20 cellular contexts compared by ENCODE assay signal in the genomic region with DNA sequence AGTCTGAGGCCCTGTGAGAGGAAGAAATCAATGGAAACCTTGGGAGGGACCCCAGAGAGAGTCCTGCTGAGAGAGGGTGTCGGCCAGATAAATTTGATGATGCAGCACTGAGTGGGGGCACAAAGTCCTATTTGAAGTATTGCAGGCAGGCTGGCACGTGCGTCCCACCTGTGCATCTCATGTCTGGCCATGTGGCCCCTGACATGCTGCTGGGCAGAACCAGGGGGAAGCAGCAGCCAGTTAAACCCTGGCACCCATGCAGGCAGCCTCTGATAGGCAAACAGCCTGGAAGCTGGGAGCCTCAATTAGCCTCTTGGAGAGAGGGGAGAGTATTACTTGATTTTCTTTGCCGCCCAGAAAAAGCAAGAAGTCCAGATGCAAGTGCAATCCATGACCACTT.
DNase-seq lines count a peak whose midpoint lies in the region; ATAC-seq and TF ChIP-seq lines count a peak whose summit lies in the region.
"Had no signal": no experiment of that assay in that cellular context is flagged by ENCODE, and none has a peak within 500 bp of the region (broad histone marks: within the 10 kb centered on the region; RNA-seq: fewer than 3 reads in every experiment).

No MANE protein-coding gene starts in this region.

- H3K36me3 Mint-ChIP-seq in activated naive CD8-positive, alpha-beta T cell treated with anti-CD3 and anti-CD28 coated beads, Interleukin-2, amount 50 U/mL, for 24 hours (ENCODE audit: low read depth), result no peaks in the 10 kb centered on the region
- H3K36me3 Mint-ChIP-seq: CD4-positive, CD25-positive, alpha-beta regulatory T cell had no signal

- H3K4me3 ChIP-seq in right atrium auricular region, result no peak overlapping the region
- no peak overlapping the region for H3K4me3 ChIP-seq in liver (ENCODE audit: low read depth in 1 of 3, low read length in 3 of 3)
- no peak overlapping the region for H3K4me3 ChIP-seq in stomach smooth muscle (ENCODE audit: low read length in 2 of 2)
- H3K4me3 ChIP-seq: A549, SJSA1 had no signal

- intact Hi-C loops in Right ventricle myocardium superior (cut with DNase I), result loop anchor here (5.0 kb wide), 1 partner anchor 68 kb away; no protein-coding TSS in a partner anchor

- H3K36me3 ChIP-seq in right atrium auricular region, result no peaks in the 10 kb centered on the region
- H3K36me3 ChIP-seq in liver (ENCODE audit: control insufficient read depth in 4 of 4, insufficient read depth in 3 of 4, low read depth in 1 of 4, low read length in 3 of 4), result no peaks in the 10 kb centered on the region
- no peaks in the 10 kb centered on the region for H3K36me3 ChIP-seq in stomach smooth muscle (ENCODE audit: control insufficient read depth in 2 of 2, insufficient read depth in 2 of 2, low read length in 2 of 2)
- H3K36me3 ChIP-seq: SJSA1 had no signal

- no peak for TF ChIP-seq CTCF in right atrium auricular region (IDR thresholded peaks at IDR 0.05)
- no peak for TF ChIP-seq CTCF in liver (IDR thresholded peaks at IDR 0.05; ENCODE audit: low read depth, low read length, missing input control)

- H3K9me3 Mint-ChIP-seq in activated naive CD8-positive, alpha-beta T cell treated with anti-CD3 and anti-CD28 coated beads, Interleukin-2, amount 50 U/mL, for 24 hours, result no peaks in the 10 kb centered on the region

- H3K9ac ChIP-seq in liver (ENCODE audit: low read depth in 1 of 2, low read length in 2 of 2) (no peak overlapping the region), stomach smooth muscle (ENCODE audit: low read length in 2 of 2) (no peak overlapping the region)

- WGBS in liver, result 61% methylated on average over 4 of the region's 4 CpGs

- no peaks in the 10 kb centered on the region for H3K27me3 ChIP-seq in right atrium auricular region
- H3K27me3 ChIP-seq in liver (ENCODE audit: control insufficient read depth in 4 of 4, insufficient read depth in 4 of 4, low read length in 3 of 4), result no peaks in the 10 kb centered on the region
- H3K27me3 ChIP-seq in stomach smooth muscle (ENCODE audit: control insufficient read depth in 1 of 2, insufficient read depth in 2 of 2, low read length in 2 of 2), result peaks cover 0 to 3% of the 10 kb centered on the region in 2 donors
- H3K27me3 ChIP-seq: SJSA1 had no signal

- H3K4me3 Mint-ChIP-seq in activated naive CD8-positive, alpha-beta T cell treated with anti-CD3 and anti-CD28 coated beads, Interleukin-2, amount 50 U/mL, for 24 hours, result no peak overlapping the region
- H3K4me3 Mint-ChIP-seq: B cell; CD4-positive, CD25-positive, alpha-beta regulatory T cell had no signal

- H3K27ac Mint-ChIP-seq in activated naive CD8-positive, alpha-beta T cell treated with anti-CD3 and anti-CD28 coated beads, Interleukin-2, amount 50 U/mL, for 24 hours, result peak overlapping the region; percentile 17
- H3K27ac Mint-ChIP-seq: B cell; CD4-positive, CD25-positive, alpha-beta regulatory T cell had no signal

- peaks cover 2% of the 10 kb centered on the region for H3K4me1 Mint-ChIP-seq in activated naive CD8-positive, alpha-beta T cell treated with anti-CD3 and anti-CD28 coated beads, Interleukin-2, amount 50 U/mL, for 24 hours
- H3K4me1 Mint-ChIP-seq: B cell; CD4-positive, CD25-positive, alpha-beta regulatory T cell had no signal

- TF ChIP-seq RAD21 in liver (IDR thresholded peaks at IDR 0.05), result no peak

- ATAC-seq in Right ventricle myocardium superior (ENCODE audit: poor library complexity), result peak; percentile 13
- ATAC-seq in activated naive CD8-positive, alpha-beta T cell treated with anti-CD3 and anti-CD28 coated beads, Interleukin-2, amount 50 U/mL, for 24 hours, result no peak
- ATAC-seq: A549, HCT116 had no signal

- H3K27ac ChIP-seq in right atrium auricular region (no peak overlapping the region), liver (ENCODE audit: low read depth in 1 of 2, low read length in 2 of 2) (peak overlapping the region; percentile 36 to 71), stomach smooth muscle (ENCODE audit: low read length) (peak overlapping the region; percentile 11)
- H3K27ac ChIP-seq: A549, SJSA1 had no signal

- H3K27me3 Mint-ChIP-seq in activated naive CD8-positive, alpha-beta T cell treated with anti-CD3 and anti-CD28 coated beads, Interleukin-2, amount 50 U/mL, for 24 hours, result no peaks in the 10 kb centered on the region
- H3K27me3 Mint-ChIP-seq: B cell had no signal

- H3K9me3 ChIP-seq in right atrium auricular region (no peaks in the 10 kb centered on the region), liver (ENCODE audit: control insufficient read depth in 4 of 4, low read length in 3 of 4) (no peaks in the 10 kb centered on the region), stomach smooth muscle (ENCODE audit: control insufficient read depth in 2 of 2, low read length in 2 of 2) (no peaks in the 10 kb centered on the region)
- H3K9me3 ChIP-seq: A549, SJSA1 had no signal

- DNase-seq in Right ventricle myocardium superior (no peak), right atrium auricular region (ENCODE audit: low spot score) (no peak), NCI-H1092 (lab: John Stamatoyannopoulos, UW) (no peak), NCI-H345 (lab: John Stamatoyannopoulos, UW) (no peak)
- no peak for DNase-seq in activated naive CD8-positive, alpha-beta T cell treated with anti-CD3 and anti-CD28 coated beads, Interleukin-2, amount 50 U/mL, for 24 hours
- DNase-seq: CD4-positive, CD25-positive, alpha-beta regulatory T cell; EL; GF-D8; Karpas-422; NCI-H1694 treated with DMSO at 0.1 percent for 48 hours; NCI-H2081 treated with DMSO at 0.1 percent for 48 hours; NCI-H446; NCI-H526; OCI-M1 had no signal

- H3K4me1 ChIP-seq in right atrium auricular region (peaks cover 0 to 56% of the 10 kb centered on the region in 2 donors), liver (ENCODE audit: control insufficient read depth in 4 of 4, insufficient read depth in 4 of 4, low read length in 3 of 4) (peaks cover 0 to 35% (median 28%) of the 10 kb centered on the region in 4 donors), stomach smooth muscle (ENCODE audit: control insufficient read depth, insufficient read depth, low read length) (peaks cover 44% of the 10 kb centered on the region)
- H3K4me1 ChIP-seq: A549, SJSA1 had no signal

TF ChIP-seq in liver, 16 proteins besides CTCF, POLR2A, EP300 and RAD21:
- TF ChIP-seq, protein P1, sequence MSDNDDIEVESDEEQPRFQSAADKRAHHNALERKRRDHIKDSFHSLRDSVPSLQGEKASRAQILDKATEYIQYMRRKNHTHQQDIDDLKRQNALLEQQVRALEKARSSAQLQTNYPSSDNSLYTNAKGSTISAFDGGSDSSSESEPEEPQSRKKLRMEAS (IDR thresholded peaks at IDR 0.05), result no peak
- TF ChIP-seq TAF1 (conservative IDR thresholded peaks at IDR 0.05) (no peak), HNF4A (conservative IDR thresholded peaks at IDR 0.05) (peak in 1 of 2 donors; percentile 13)

Comparison
In these comparisons a context has a peak if more than half of its experiments do, and no peak if none do; other contexts are left out.
1. H3K27ac ChIP-seq: peak in liver (2 of 2) and stomach smooth muscle (single experiment); none in right atrium auricular region (0 of 2).